ENCODE assay signal across 14 cellular contexts in the genomic region with DNA sequence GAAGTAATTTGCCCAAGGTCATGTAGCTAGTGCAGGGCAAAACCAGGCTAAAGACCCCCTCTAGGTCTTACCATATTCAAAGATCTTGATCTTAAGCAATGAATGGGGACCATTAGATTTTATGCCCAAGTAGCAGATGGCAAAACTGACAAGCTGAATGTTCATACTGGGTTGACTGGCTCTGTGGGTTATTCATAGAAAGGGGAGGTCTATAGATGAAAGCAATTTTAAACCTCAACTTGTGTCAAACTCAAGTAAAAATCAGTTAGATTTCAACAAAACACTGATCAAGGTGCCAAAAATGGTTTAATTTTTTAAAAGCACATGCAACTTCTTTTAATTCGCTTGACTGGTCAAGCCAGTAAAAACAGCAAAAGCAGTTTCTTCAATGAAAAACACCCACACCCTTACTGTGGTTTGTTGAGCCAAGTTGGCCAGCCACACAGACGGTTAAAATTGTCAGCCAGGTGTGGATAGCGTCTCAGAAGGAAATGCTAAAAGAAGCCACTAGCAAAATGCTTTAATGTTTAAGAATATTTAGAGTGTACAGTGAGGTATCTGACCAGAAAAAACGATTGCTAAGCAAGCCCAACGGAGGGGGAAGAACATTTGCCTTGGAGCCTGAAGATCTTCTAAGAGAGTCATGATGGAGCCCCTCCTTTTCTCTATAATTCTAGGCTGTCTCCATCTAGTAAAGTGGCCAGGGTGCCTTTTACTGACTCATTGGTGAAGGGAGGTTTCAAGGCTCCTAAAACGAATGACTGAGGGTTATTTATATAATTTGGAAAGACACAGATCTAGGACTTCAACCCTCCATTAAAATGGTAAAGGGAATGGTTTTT.
A peak's percentile ranks its signal among the peaks of the same experiment; 100 is the strongest.
DNase-seq lines count a peak whose midpoint lies in the region; ATAC-seq lines count a peak whose summit lies in the region.
"Had no signal": no experiment of that assay in that cellular context is flagged by ENCODE, and none has a peak within 500 bp of the region (broad histone marks: within the 10 kb centered on the region; RNA-seq: fewer than 3 reads in every experiment).

No MANE protein-coding gene starts in this region.

- ATAC-seq in GM18519 (IDR thresholded peaks at IDR 0.05; ENCODE audit: low FRiP score, unreplicated experiment) (peak; percentile 70), GM21528 (IDR thresholded peaks at IDR 0.05; ENCODE audit: low FRiP score, unreplicated experiment) (peak; percentile 80), HG03097 (IDR thresholded peaks at IDR 0.05; ENCODE audit: low FRiP score, unreplicated experiment) (peak; percentile 86)
- ATAC-seq: activated T-helper 17 cell treated with anti-CD3 and anti-CD28 coated beads, Interleukin-2, amount 50 U/mL, for 72 hours; left ventricle myocardium superior; Panc1; WTC11 had no signal

- DNase-seq in RPMI8226 (peak; percentile 10), NCI-H446 treated with DMSO at 0.1 percent for 48 hours (lab: John Stamatoyannopoulos, UW) (no peak), DMS79 (lab: John Stamatoyannopoulos, UW) (no peak), DMS 273 treated with DMSO at 0.1 percent for 48 hours (lab: John Stamatoyannopoulos, UW) (no peak)
- no peak for DNase-seq in effector CD4-positive, alpha-beta T cell
- DNase-seq: caudate nucleus, left ventricle myocardium superior, NCI-H1436 had no signal
